Comparison of ENCODE assay signal across 1 cellular context in the genomic region with DNA sequence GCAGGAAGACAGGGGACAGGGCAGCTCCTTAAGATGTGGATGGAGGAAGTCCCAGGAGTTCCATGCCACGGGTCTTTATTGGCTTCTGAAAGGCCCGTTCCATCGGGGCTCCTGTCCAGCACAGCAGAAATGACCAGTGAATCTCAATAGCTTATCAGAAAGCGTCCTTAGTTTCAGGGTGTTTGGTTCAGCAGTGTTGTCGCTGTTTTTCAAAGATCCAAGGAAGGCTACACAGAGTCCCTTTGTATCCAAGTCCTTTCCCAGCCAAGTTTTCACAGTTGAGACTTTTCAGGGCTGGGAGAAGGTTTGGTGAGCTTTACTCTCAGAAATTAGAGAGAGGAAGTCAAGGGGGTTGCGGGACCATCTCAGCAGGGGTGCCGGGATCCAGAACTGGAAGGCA.
TF ChIP-seq lines count a peak whose summit lies in the region.

No MANE protein-coding gene starts in this region.

TF ChIP-seq in HepG2, 621 proteins besides CTCF, POLR2A, EP300 and RAD21:
- TF ChIP-seq KDM3A (CRISPR knock-in tag; IDR thresholded peaks at IDR 0.05; ENCODE audit: low read depth) (no peak), ZFP1 (CRISPR knock-in tag; IDR thresholded peaks at IDR 0.05) (no peak), SYNCRIP (IDR thresholded peaks at IDR 0.05; ENCODE audit: insufficient read depth, low read depth, low read length) (no peak), NFE2 (CRISPR knock-in tag; IDR thresholded peaks at IDR 0.05) (no peak)
